ENCODE assay signal across 8 cellular contexts in the genomic region with DNA sequence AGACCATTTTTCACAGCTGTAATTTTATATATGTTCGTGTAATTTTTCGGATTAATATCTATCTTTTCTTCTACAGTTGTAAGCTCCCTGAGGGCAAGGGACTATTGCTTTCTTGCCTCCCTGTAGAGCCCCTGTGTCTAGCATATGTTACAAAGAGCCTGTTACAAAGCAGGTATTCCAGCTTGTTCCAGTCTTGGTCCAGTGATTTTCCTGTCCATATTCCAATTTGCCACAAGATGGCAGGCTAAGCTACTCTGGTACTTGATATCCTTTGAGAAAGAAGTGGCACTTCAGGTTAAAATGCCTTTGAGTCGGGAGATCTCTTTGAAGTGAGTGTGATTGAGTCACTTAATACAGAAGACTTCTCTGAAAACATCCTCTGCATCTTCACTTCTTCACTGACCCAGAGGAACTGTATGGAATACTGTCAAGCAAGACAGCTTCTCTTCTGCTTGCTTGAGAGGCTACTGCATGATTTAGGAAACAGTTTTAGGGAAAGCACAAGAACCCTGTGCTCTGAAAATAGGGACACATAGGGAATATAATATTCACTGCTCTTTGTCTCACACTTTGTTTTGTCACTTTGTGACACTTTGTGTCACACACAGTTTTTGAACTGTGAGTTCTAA. TPM values are rescaled to one million over a fixed set of nuclear protein-coding genes. Genes with fewer than 3 reads are reported as not detected.
DNase-seq lines count a peak whose midpoint lies in the region; ATAC-seq and TF ChIP-seq lines count a peak whose summit lies in the region.

No MANE protein-coding gene starts in this region.

- 38% methylated on average over 3 of the region's 3 CpGs for WGBS in smooth muscle cell (ENCODE audit: low lambda C conversion rate)

- H3K27me3 ChIP-seq in smooth muscle cell (ENCODE audit: low read depth): no peaks in the 10 kb centered on the region

- H3K27ac ChIP-seq in SK-N-MC (no peak overlapping the region), smooth muscle cell (ENCODE audit: low read depth) (no peak overlapping the region)

- TF ChIP-seq CTCF in smooth muscle cell (IDR thresholded peaks at IDR 0.05; ENCODE audit: borderline replicate concordance, insufficient read depth, poor library complexity, severe bottlenecking): peak; percentile 67

- H2AFZ ChIP-seq in smooth muscle cell (ENCODE audit: low read depth): no peak overlapping the region

- H3K4me3 ChIP-seq in SK-N-MC: no peak overlapping the region
- no peak overlapping the region for H3K4me3 ChIP-seq in smooth muscle cell

- no peaks in the 10 kb centered on the region for H3K79me2 ChIP-seq in smooth muscle cell (ENCODE audit: low read depth)

- no peak for ATAC-seq in HG03520 (IDR thresholded peaks at IDR 0.05; ENCODE audit: unreplicated experiment)

- peak; percentile 52 for DNase-seq in GM03348 (ENCODE audit: low spot score)
- DNase-seq in NCI-H1417 treated with DMSO at 0.1 percent for 48 hours (lab: John Stamatoyannopoulos, UW): peak; percentile 12
- DNase-seq in SK-N-MC (ENCODE audit: low read depth, low spot score): peak; percentile 20
- DNase-seq in globus pallidus (ENCODE audit: low spot score): peak; percentile 54
- no peak for DNase-seq in smooth muscle cell (lab: John Stamatoyannopoulos, UW; ENCODE audit: unreplicated experiment)
- DNase-seq in stimulated activated CD4-positive, alpha-beta T cell treated with anti-CD3 and anti-CD28 coated beads, Interleukin-4, amount 100 ng/mL, for 24 hours: no peak
- no peak for DNase-seq in activated CD8-positive, alpha-beta memory T cell treated with anti-CD3 and anti-CD28 coated beads, Interleukin-2, amount 50 U/mL, for 48 hours

- H3K4me2 ChIP-seq in smooth muscle cell: no peak overlapping the region

- H3K9ac ChIP-seq in SK-N-MC (ENCODE audit: insufficient read length) (no peak overlapping the region), smooth muscle cell (ENCODE audit: low read depth) (no peak overlapping the region)

- H3K9me3 ChIP-seq in SK-N-MC (ENCODE audit: low read depth, low read length): no peaks in the 10 kb centered on the region
- H3K9me3 ChIP-seq in smooth muscle cell (replicated peaks; ENCODE audit: low read depth): no peaks in the 10 kb centered on the region

- no peaks in the 10 kb centered on the region for H3K4me1 ChIP-seq in smooth muscle cell (ENCODE audit: low read depth)

- H4K20me1 ChIP-seq in smooth muscle cell (ENCODE audit: low read depth): no peaks in the 10 kb centered on the region

- H3F3A ChIP-seq in smooth muscle cell (ENCODE audit: low read depth): peaks cover 11% of the 10 kb centered on the region

- H3K36me3 ChIP-seq in SK-N-MC (ENCODE audit: insufficient read depth, low read length): no peaks in the 10 kb centered on the region
- H3K36me3 ChIP-seq in smooth muscle cell (ENCODE audit: low read depth): no peaks in the 10 kb centered on the region

RNA-seq across cellular contexts. Expression of a gene that starts 24.5 kb away (rescaled TPM):
- 2.8 and 4.2 TPM in 2 replicates for total RNA-seq in smooth muscle cell
- 1.6 and 1.7 TPM in 2 replicates for polyA plus RNA-seq in smooth muscle cell

Comparison
In these comparisons a context has a peak if more than half of its experiments do, and no peak if none do; other contexts are left out.
1. DNase-seq: peak in GM03348 (single experiment), NCI-H1417 treated with DMSO at 0.1 percent for 48 hours (single experiment), SK-N-MC (single experiment) and globus pallidus (single experiment); none in smooth muscle cell (single experiment), stimulated activated CD4-positive, alpha-beta T cell treated with anti-CD3 and anti-CD28 coated beads, Interleukin-4, amount 100 ng/mL, for 24 hours (single experiment) and activated CD8-positive, alpha-beta memory T cell treated with anti-CD3 and anti-CD28 coated beads, Interleukin-2, amount 50 U/mL, for 48 hours (single experiment).